In genomic region chr1:9253706-9254105, GRCh38 we compare ENCODE assay signal across 1 cellular context.
TF ChIP-seq lines count a peak whose summit lies in the region.

No MANE protein-coding gene starts in this region.

TF ChIP-seq in HepG2, 621 proteins besides CTCF, POLR2A, EP300 and RAD21:
- TF ChIP-seq ZNF652 (CRISPR knock-in tag; IDR thresholded peaks at IDR 0.05; ENCODE audit: borderline replicate concordance, low read depth): peak; percentile 89
- TF ChIP-seq ZNF496 (CRISPR knock-in tag; IDR thresholded peaks at IDR 0.05; ENCODE audit: insufficient replicate concordance): no peak
- no peak for TF ChIP-seq RELA (CRISPR knock-in tag; IDR thresholded peaks at IDR 0.05)
- TF ChIP-seq TBL1XR1 (IDR thresholded peaks at IDR 0.05; ENCODE audit: borderline replicate concordance, low read length, partially characterized antibody): no peak
